ENCODE assay signal across 1 cellular context in the genomic region with DNA sequence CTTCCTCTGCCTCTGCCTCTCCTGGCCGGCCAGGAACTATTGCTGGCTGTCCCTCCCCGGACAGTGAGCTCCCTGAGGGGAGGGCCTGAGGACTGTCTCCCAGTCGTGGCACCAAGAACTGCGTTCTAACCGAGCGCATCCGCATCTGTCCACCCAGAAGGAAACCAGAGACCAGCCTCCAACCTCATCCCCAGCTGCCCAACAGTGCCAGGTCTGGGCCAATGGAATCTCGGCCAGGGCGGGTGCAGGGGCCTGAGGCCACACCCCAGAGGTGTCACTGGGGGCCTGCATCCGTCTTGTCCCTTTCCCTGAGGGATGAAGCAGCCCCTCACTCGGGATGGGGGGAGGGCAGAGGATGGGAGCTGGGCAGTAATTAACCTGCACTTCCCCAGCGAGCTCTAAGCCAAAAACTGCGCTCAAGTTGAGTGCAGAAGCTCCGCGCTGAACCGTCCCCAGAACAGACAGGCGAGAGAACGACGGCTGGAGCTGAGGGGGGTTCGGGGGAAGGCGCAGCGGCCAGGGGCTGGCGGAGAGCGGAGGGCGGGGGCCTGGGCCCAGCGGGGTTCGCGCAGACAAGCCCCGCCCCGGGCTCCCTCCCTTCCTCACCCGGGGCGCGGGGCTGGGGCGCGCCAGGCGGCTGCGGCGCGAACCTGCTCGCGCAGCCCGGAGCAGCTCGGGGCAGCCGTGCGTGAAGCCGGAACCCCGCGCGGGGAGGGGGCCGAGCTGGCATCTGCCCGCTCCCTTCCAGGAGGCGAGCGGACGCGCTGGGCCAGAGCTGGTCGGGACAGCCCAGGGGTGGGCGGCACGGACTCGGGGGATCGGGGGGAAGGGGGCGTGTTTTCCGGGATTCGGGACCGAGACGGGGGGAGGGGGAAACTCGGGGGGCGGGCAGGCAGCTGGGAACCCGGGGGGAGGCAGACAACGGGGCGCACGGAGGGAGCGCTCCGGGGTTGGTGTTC.
TF ChIP-seq lines count a peak whose summit lies in the region.

No MANE protein-coding gene starts in this region.

TF ChIP-seq in HepG2, 621 proteins besides CTCF, POLR2A, EP300 and RAD21 (continued from another document and continues in another):
- TF ChIP-seq ZNF619 (CRISPR knock-in tag; IDR thresholded peaks at IDR 0.05) (0 out of 2 replicates have a peak, but pooled peaks have one; percentile 27), SOX13 (IDR thresholded peaks at IDR 0.05) (no peak), SOX13 (CRISPR knock-in tag; conservative IDR thresholded peaks at IDR 0.05 in 1 of 2, IDR thresholded peaks at IDR 0.05 in 1 of 2) (peak in 1 of 2 experiments; percentile 2; a peak in 1 of 4 replicates), ZNF772 (CRISPR knock-in tag; IDR thresholded peaks at IDR 0.05) (peak; percentile 77; the same call in 1 of the 2 replicates), MYC (CRISPR knock-in tag; IDR thresholded peaks at IDR 0.05; ENCODE audit: borderline replicate concordance) (peak; percentile 21; the same call in 1 of the 2 replicates), YEATS4 (CRISPR knock-in tag; IDR thresholded peaks at IDR 0.05; ENCODE audit: borderline replicate concordance) (peak; percentile 49; the same call in 1 of the 2 replicates), ZBTB38 (CRISPR knock-in tag; IDR thresholded peaks at IDR 0.05) (peak; percentile 37; the same call in 1 of the 2 replicates), TBX2 (CRISPR knock-in tag; IDR thresholded peaks at IDR 0.05; ENCODE audit: borderline replicate concordance) (peak; percentile 74), SKI (IDR thresholded peaks at IDR 0.05; ENCODE audit: partially characterized antibody) (peak; percentile 20), FOXA1 (IDR thresholded peaks at IDR 0.05) (no peak), FOXA1 (CRISPR knock-in tag; IDR thresholded peaks at IDR 0.05) (0 out of 2 replicates have a peak, but pooled peaks have one; percentile 4), ATF7-NPFF (CRISPR knock-in tag; IDR thresholded peaks at IDR 0.05; ENCODE audit: low read depth) (peak; percentile 87), ZNF441 (CRISPR knock-in tag; IDR thresholded peaks at IDR 0.05; ENCODE audit: borderline replicate concordance) (peak; percentile 36; the same call in 1 of the 2 replicates), RBFOX2 (IDR thresholded peaks at IDR 0.05; ENCODE audit: low read depth, low read length) (peak; percentile 75), ZNF788 (CRISPR knock-in tag; IDR thresholded peaks at IDR 0.05; ENCODE audit: borderline replicate concordance) (peak; percentile 54; the same call in 1 of the 2 replicates), ZBTB7B (CRISPR knock-in tag; IDR thresholded peaks at IDR 0.05) (peak; percentile 47; the same call in 1 of the 2 replicates), TBX3 (IDR thresholded peaks at IDR 0.05; ENCODE audit: borderline replicate concordance) (peak; percentile 54; the same call in 1 of the 2 replicates), ZFP82 (CRISPR knock-in tag; IDR thresholded peaks at IDR 0.05; ENCODE audit: borderline replicate concordance) (no peak), CC2D1A (CRISPR knock-in tag; IDR thresholded peaks at IDR 0.05) (no peak), ZFP36 (IDR thresholded peaks at IDR 0.05; ENCODE audit: borderline replicate concordance, low read depth, low read length, partially characterized antibody) (no peak), NR2F2 (IDR thresholded peaks at IDR 0.05; ENCODE audit: borderline replicate concordance, low read depth) (peak; percentile 38; the same call in 1 of the 2 replicates), MXI1 (IDR thresholded peaks at IDR 0.05; ENCODE audit: borderline replicate concordance, low read depth, low read length) (0 out of 3 replicates have a peak, but pooled peaks have one; percentile 54)
- TF ChIP-seq, protein P1, sequence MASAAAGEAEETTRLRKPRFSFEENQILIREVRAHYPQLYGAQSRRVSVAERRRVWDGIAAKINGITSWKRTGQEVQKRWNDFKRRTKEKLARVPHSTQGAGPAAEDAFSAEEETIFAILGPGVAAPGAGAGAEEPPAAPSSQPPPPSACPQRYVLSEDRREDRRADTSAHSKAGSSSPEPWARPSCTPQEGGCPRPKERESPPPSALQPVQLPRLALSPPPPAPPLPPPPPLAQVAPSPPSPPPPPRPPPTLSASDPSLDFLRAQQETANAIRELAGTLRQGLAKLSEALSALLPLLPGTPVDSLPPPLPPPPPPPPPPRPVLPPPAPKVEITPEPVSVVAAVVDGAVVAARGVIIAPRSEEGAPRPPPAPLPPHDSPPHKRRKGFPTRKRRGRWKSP (CRISPR knock-in tag; IDR thresholded peaks at IDR 0.05) = peak; percentile 86
- TF ChIP-seq, protein P2, sequence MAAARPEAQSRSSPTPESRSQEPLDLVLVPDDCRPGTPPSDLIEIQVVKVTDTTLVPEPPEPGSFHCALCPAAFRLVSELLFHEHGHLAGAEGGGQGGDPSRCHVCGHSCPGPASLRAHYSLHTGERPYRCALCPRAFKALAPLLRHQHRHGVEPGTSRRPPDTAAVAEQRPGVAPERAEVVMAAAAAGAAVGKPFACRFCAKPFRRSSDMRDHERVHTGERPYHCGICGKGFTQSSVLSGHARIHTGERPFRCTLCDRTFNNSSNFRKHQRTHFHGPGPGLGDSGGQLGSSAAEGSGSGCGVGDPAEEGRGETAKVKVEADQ (CRISPR knock-in tag; IDR thresholded peaks at IDR 0.05; ENCODE audit: borderline replicate concordance) = peak; percentile 16; the same call in 1 of the 2 replicates
- TF ChIP-seq, protein P3, sequence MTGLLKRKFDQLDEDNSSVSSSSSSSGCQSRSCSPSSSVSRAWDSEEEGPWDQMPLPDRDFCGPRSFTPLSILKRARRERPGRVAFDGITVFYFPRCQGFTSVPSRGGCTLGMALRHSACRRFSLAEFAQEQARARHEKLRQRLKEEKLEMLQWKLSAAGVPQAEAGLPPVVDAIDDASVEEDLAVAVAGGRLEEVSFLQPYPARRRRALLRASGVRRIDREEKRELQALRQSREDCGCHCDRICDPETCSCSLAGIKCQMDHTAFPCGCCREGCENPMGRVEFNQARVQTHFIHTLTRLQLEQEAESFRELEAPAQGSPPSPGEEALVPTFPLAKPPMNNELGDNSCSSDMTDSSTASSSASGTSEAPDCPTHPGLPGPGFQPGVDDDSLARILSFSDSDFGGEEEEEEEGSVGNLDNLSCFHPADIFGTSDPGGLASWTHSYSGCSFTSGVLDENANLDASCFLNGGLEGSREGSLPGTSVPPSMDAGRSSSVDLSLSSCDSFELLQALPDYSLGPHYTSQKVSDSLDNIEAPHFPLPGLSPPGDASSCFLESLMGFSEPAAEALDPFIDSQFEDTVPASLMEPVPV (CRISPR knock-in tag; IDR thresholded peaks at IDR 0.05) = peak; percentile 66; the same call in 1 of the 2 replicates
- TF ChIP-seq, protein P4, sequence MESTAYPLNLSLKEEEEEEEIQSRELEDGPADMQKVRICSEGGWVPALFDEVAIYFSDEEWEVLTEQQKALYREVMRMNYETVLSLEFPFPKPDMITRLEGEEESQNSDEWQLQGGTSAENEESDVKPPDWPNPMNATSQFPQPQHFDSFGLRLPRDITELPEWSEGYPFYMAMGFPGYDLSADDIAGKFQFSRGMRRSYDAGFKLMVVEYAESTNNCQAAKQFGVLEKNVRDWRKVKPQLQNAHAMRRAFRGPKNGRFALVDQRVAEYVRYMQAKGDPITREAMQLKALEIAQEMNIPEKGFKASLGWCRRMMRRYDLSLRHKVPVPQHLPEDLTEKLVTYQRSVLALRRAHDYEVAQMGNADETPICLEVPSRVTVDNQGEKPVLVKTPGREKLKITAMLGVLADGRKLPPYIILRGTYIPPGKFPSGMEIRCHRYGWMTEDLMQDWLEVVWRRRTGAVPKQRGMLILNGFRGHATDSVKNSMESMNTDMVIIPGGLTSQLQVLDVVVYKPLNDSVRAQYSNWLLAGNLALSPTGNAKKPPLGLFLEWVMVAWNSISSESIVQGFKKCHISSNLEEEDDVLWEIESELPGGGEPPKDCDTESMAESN (CRISPR knock-in tag; conservative IDR thresholded peaks at IDR 0.05) = peak; percentile 98
- TF ChIP-seq, protein P5, sequence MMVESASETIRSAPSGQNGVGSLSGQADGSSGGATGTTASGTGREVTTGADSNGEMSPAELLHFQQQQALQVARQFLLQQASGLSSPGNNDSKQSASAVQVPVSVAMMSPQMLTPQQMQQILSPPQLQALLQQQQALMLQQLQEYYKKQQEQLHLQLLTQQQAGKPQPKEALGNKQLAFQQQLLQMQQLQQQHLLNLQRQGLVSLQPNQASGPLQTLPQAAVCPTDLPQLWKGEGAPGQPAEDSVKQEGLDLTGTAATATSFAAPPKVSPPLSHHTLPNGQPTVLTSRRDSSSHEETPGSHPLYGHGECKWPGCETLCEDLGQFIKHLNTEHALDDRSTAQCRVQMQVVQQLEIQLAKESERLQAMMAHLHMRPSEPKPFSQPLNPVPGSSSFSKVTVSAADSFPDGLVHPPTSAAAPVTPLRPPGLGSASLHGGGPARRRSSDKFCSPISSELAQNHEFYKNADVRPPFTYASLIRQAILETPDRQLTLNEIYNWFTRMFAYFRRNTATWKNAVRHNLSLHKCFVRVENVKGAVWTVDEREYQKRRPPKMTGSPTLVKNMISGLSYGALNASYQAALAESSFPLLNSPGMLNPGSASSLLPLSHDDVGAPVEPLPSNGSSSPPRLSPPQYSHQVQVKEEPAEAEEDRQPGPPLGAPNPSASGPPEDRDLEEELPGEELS (CRISPR knock-in tag; IDR thresholded peaks at IDR 0.05) = peak; percentile 65
- TF ChIP-seq, protein P6, sequence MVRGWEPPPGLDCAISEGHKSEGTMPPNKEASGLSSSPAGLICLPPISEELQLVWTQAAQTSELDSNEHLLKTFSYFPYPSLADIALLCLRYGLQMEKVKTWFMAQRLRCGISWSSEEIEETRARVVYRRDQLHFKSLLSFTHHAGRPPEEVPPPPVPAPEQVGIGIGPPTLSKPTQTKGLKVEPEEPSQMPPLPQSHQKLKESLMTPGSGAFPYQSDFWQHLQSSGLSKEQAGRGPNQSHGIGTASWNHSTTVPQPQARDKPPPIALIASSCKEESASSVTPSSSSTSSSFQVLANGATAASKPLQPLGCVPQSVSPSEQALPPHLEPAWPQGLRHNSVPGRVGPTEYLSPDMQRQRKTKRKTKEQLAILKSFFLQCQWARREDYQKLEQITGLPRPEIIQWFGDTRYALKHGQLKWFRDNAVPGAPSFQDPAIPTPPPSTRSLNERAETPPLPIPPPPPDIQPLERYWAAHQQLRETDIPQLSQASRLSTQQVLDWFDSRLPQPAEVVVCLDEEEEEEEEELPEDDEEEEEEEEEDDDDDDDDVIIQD (CRISPR knock-in tag; IDR thresholded peaks at IDR 0.05; ENCODE audit: low read depth) = 0 out of 2 replicates have a peak, but pooled peaks have one; percentile 9
- TF ChIP-seq, protein P7, sequence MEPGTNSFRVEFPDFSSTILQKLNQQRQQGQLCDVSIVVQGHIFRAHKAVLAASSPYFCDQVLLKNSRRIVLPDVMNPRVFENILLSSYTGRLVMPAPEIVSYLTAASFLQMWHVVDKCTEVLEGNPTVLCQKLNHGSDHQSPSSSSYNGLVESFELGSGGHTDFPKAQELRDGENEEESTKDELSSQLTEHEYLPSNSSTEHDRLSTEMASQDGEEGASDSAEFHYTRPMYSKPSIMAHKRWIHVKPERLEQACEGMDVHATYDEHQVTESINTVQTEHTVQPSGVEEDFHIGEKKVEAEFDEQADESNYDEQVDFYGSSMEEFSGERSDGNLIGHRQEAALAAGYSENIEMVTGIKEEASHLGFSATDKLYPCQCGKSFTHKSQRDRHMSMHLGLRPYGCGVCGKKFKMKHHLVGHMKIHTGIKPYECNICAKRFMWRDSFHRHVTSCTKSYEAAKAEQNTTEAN (CRISPR knock-in tag; conservative IDR thresholded peaks at IDR 0.05) = 0 out of 2 replicates have a peak, but pooled peaks have one; percentile 41
- TF ChIP-seq, protein P8, sequence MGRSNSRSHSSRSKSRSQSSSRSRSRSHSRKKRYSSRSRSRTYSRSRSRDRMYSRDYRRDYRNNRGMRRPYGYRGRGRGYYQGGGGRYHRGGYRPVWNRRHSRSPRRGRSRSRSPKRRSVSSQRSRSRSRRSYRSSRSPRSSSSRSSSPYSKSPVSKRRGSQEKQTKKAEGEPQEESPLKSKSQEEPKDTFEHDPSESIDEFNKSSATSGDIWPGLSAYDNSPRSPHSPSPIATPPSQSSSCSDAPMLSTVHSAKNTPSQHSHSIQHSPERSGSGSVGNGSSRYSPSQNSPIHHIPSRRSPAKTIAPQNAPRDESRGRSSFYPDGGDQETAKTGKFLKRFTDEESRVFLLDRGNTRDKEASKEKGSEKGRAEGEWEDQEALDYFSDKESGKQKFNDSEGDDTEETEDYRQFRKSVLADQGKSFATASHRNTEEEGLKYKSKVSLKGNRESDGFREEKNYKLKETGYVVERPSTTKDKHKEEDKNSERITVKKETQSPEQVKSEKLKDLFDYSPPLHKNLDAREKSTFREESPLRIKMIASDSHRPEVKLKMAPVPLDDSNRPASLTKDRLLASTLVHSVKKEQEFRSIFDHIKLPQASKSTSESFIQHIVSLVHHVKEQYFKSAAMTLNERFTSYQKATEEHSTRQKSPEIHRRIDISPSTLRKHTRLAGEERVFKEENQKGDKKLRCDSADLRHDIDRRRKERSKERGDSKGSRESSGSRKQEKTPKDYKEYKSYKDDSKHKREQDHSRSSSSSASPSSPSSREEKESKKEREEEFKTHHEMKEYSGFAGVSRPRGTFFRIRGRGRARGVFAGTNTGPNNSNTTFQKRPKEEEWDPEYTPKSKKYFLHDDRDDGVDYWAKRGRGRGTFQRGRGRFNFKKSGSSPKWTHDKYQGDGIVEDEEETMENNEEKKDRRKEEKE (IDR thresholded peaks at IDR 0.05) = no peak
- TF ChIP-seq, protein P9, sequence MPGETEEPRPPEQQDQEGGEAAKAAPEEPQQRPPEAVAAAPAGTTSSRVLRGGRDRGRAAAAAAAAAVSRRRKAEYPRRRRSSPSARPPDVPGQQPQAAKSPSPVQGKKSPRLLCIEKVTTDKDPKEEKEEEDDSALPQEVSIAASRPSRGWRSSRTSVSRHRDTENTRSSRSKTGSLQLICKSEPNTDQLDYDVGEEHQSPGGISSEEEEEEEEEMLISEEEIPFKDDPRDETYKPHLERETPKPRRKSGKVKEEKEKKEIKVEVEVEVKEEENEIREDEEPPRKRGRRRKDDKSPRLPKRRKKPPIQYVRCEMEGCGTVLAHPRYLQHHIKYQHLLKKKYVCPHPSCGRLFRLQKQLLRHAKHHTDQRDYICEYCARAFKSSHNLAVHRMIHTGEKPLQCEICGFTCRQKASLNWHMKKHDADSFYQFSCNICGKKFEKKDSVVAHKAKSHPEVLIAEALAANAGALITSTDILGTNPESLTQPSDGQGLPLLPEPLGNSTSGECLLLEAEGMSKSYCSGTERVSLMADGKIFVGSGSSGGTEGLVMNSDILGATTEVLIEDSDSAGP (CRISPR knock-in tag; IDR thresholded peaks at IDR 0.05; ENCODE audit: borderline replicate concordance) = peak; percentile 82; the same call in 1 of the 2 replicates
- TF ChIP-seq, protein P10, sequence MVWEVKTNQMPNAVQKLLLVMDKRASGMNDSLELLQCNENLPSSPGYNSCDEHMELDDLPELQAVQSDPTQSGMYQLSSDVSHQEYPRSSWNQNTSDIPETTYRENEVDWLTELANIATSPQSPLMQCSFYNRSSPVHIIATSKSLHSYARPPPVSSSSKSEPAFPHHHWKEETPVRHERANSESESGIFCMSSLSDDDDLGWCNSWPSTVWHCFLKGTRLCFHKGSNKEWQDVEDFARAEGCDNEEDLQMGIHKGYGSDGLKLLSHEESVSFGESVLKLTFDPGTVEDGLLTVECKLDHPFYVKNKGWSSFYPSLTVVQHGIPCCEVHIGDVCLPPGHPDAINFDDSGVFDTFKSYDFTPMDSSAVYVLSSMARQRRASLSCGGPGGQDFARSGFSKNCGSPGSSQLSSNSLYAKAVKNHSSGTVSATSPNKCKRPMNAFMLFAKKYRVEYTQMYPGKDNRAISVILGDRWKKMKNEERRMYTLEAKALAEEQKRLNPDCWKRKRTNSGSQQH (CRISPR knock-in tag; IDR thresholded peaks at IDR 0.05; ENCODE audit: low read depth) = no peak
